Comparison of ENCODE assay signal across 8 cellular contexts in the genomic region with DNA sequence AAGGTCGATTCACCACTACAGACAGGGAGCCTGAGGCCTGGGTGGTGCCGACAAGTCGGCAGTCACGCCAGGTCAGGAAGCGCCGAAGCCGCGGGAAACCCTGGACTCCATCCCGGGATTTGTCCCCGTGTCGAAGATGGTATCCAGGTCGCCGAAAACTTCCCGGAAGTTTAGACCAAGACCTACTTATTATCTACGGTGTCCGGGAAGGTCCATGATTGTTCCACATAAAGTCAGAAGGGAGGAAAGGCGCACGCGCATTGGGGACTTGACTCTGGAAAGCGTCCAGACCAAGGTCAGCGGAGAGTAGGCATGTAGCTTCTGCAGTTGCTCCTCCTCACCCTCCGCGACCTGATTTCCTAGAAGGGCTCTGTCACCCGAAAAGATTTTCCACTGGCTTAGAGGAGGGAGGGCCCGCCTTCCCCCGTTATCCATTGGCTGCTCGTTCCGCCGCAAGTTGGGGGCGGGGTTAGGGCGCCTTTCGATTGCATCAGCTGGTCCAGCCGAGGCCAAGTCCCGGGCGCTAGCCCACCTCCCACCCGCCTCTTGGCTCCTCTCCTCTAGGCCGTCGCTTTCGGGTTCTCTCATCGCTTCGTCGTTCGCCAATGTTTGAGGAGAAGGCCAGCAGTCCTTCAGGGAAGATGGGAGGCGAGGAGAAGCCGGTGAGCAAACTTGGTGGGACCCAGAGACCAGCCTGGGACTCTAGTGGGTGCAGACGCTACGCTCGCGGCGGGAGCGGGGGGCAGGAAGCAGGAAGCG. TPM values are rescaled to one million over a fixed set of nuclear protein-coding genes. Genes with fewer than 3 reads are reported as not detected.
A peak's percentile ranks its signal among the peaks of the same experiment; 100 is the strongest.
DNase-seq lines count a peak whose midpoint lies in the region; ATAC-seq and TF ChIP-seq lines count a peak whose summit lies in the region.

A gene (plus strand): TSS at position 484 of the 759 bp plus-strand sequence. CDS start 122 bp downstream, at position 606.

- ATAC-seq in GM21737 (IDR thresholded peaks at IDR 0.05; ENCODE audit: unreplicated experiment) (peak; percentile 93), esophagus mucosa (peak; percentile 98)

- H3K4me1 Mint-ChIP-seq in activated T-cell treated with anti-CD3 and anti-CD28 coated beads, Interleukin-2, amount 50 U/mL, for 24 hours (ENCODE audit: low read depth), result peaks cover 33% of the 10 kb centered on the region

- peak within 1 kb of the TSS; percentile 98 for H3K4me3 ChIP-seq in mucosa of stomach (ENCODE audit: low read length)

- H3K9me3 ChIP-seq in mucosa of stomach (ENCODE audit: control insufficient read depth, low read length), result no peaks in the 10 kb centered on the region

- DNase-seq in DMS79 (lab: John Stamatoyannopoulos, UW) (peak; percentile 98), KG1 (lab: John Stamatoyannopoulos, UW) (peak; percentile 98)
- DNase-seq in activated T-cell treated with anti-CD3 and anti-CD28 coated beads, Interleukin-2, amount 50 U/mL, for 24 hours, result peak; percentile 96
- DNase-seq in stimulated activated CD8-positive, alpha-beta memory T cell treated with anti-CD3 and anti-CD28 coated beads, Interleukin-7, amount 100 ng/mL, for 1 hour (ENCODE audit: low read depth in 2 of 2), result peak; percentile 83 to 87

- peaks cover under 1% of the 10 kb centered on the region for H3K27me3 Mint-ChIP-seq in activated T-cell treated with anti-CD3 and anti-CD28 coated beads, Interleukin-2, amount 50 U/mL, for 24 hours

- H3K27me3 ChIP-seq in mucosa of stomach (ENCODE audit: control insufficient read depth, insufficient read depth, low read length), result no peaks in the 10 kb centered on the region

- peak within 1 kb of the TSS; percentile 94 for H3K9ac ChIP-seq in mucosa of stomach (ENCODE audit: low read length)

- H3K36me3 ChIP-seq in mucosa of stomach (ENCODE audit: control insufficient read depth, insufficient read depth, low read length), result no peaks in the 10 kb centered on the region

- no peak within 1 kb of the TSS for H3K4me3 Mint-ChIP-seq in activated T-cell treated with anti-CD3 and anti-CD28 coated beads, Interleukin-2, amount 50 U/mL, for 24 hours

- peaks cover 6% of the 10 kb centered on the region for H3K4me1 ChIP-seq in mucosa of stomach (ENCODE audit: control insufficient read depth, insufficient read depth, low read length)

- no peak within 1 kb of the TSS for H3K27ac Mint-ChIP-seq in activated T-cell treated with anti-CD3 and anti-CD28 coated beads, Interleukin-2, amount 50 U/mL, for 24 hours

- H3K9me3 Mint-ChIP-seq in activated T-cell treated with anti-CD3 and anti-CD28 coated beads, Interleukin-2, amount 50 U/mL, for 24 hours, result no peaks in the 10 kb centered on the region

- H3K36me3 Mint-ChIP-seq in activated T-cell treated with anti-CD3 and anti-CD28 coated beads, Interleukin-2, amount 50 U/mL, for 24 hours (ENCODE audit: low read depth), result peaks cover 29% of the 10 kb centered on the region

TF ChIP-seq in PFSK-1, 5 proteins besides CTCF, POLR2A, EP300 and RAD21:
- TF ChIP-seq, protein P1, sequence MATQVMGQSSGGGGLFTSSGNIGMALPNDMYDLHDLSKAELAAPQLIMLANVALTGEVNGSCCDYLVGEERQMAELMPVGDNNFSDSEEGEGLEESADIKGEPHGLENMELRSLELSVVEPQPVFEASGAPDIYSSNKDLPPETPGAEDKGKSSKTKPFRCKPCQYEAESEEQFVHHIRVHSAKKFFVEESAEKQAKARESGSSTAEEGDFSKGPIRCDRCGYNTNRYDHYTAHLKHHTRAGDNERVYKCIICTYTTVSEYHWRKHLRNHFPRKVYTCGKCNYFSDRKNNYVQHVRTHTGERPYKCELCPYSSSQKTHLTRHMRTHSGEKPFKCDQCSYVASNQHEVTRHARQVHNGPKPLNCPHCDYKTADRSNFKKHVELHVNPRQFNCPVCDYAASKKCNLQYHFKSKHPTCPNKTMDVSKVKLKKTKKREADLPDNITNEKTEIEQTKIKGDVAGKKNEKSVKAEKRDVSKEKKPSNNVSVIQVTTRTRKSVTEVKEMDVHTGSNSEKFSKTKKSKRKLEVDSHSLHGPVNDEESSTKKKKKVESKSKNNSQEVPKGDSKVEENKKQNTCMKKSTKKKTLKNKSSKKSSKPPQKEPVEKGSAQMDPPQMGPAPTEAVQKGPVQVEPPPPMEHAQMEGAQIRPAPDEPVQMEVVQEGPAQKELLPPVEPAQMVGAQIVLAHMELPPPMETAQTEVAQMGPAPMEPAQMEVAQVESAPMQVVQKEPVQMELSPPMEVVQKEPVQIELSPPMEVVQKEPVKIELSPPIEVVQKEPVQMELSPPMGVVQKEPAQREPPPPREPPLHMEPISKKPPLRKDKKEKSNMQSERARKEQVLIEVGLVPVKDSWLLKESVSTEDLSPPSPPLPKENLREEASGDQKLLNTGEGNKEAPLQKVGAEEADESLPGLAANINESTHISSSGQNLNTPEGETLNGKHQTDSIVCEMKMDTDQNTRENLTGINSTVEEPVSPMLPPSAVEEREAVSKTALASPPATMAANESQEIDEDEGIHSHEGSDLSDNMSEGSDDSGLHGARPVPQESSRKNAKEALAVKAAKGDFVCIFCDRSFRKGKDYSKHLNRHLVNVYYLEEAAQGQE (IDR thresholded peaks at IDR 0.05; ENCODE audit: insufficient read depth in 1 of 2, low read depth in 2 of 2, low read length in 2 of 2), result peak; percentile 27 to 68; a peak in 2 of 4 replicates
- TF ChIP-seq FOXP2 (optimal IDR thresholded peaks at IDR 0.05; ENCODE audit: borderline replicate concordance, extremely low read depth, extremely low read length, insufficient read depth), result peak; percentile 53
- peak; percentile 94; the same call in 1 of the 2 replicates for TF ChIP-seq SIN3A (IDR thresholded peaks at IDR 0.05; ENCODE audit: borderline replicate concordance, insufficient read depth, low read length)
- TF ChIP-seq TAF1 (IDR thresholded peaks at IDR 0.05; ENCODE audit: borderline replicate concordance, insufficient read depth, low read length), result no peak
- peak; percentile 92 for TF ChIP-seq POLR2AphosphoS5 (IDR thresholded peaks at IDR 0.05; ENCODE audit: low read depth, low read length)

RNA-seq across cellular contexts. Expression of the gene that starts here (rescaled TPM):
- polyA plus RNA-seq in PFSK-1 (2012; ENCODE audit: insufficient read length, low read depth), result 293 TPM
- total RNA-seq in esophagus mucosa, result 166 TPM

Comparison
In these comparisons a context has a peak if more than half of its experiments do, and no peak if none do; other contexts are left out.
1. Peak in every context shown above with its lines: DNase-seq, ATAC-seq and H3K4me3 ChIP-seq.